Comparison of ENCODE assay signal across 8 cellular contexts in the genomic region with DNA sequence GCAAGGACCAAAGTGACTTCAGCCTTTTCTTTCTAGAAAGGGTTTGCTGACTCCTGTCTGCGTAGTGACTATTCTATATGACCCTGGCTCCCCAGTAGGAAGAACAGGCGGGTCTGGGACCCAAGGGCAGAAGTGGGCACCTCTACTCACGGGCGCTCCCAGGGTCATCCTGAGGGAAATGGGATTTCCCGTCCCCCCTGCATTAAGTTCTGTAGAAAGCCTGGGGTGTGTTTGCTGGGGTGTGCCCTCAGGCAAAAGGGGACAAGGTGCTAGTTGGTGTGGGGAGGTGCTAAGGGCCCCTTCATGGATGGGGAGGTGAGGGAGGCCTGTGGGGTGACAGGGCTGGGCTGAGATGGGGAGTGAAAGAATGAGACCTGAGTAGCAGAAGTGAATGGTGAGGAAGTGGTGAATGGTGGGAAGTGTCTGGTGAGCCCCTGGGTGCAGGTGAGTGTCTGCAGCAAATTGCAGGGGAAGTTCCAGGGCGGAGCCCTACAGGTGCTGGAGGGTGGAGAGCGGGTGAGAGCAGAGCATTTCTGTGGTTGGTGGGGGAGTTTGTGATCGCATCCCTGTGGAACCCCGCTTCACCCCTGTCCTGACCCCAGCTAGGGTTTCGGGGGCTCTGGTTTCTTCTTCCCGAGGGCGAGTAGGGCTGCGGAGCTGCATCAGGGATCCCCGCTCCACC. TPM values are rescaled to one million over a fixed set of nuclear protein-coding genes. Genes with fewer than 3 reads are reported as not detected.
A peak's percentile ranks its signal among the peaks of the same experiment; 100 is the strongest.
DNase-seq lines count a peak whose midpoint lies in the region; ATAC-seq, FAIRE-seq and TF ChIP-seq lines count a peak whose summit lies in the region.

No MANE protein-coding gene starts in this region.

- TF ChIP-seq POLR2A in H54 (IDR thresholded peaks at IDR 0.05; ENCODE audit: low read depth, low read length) = no peak

- peak overlapping the region; percentile 74 for H3K27ac Mint-ChIP-seq in CD4-positive, alpha-beta T cell
- no peak overlapping the region for H3K27ac Mint-ChIP-seq in nephron

- peaks cover 16% of the 10 kb centered on the region for H3K27me3 Mint-ChIP-seq in CD4-positive, alpha-beta T cell
- peaks cover 96% of the 10 kb centered on the region for H3K27me3 Mint-ChIP-seq in nephron (ENCODE audit: low read depth)

- peaks cover 10% of the 10 kb centered on the region for H3K4me1 ChIP-seq in NT2/D1 (ENCODE audit: insufficient read depth, insufficient read length)

- POLR2A ChIA-PET in CD4-positive, alpha-beta T cell (lab: Charles Lee) = no interaction called here

- H3K4me1 Mint-ChIP-seq in CD4-positive, alpha-beta T cell (ENCODE audit: low read depth) = peaks cover 29% of the 10 kb centered on the region
- H3K4me1 Mint-ChIP-seq in nephron = no peaks in the 10 kb centered on the region

- H3K4me3 Mint-ChIP-seq in CD4-positive, alpha-beta T cell = peak overlapping the region; percentile 87
- H3K4me3 Mint-ChIP-seq in nephron = peak overlapping the region; percentile 81 to 89 (median 87)

- no peak for FAIRE-seq in H54 (lab: Jason Lieb, UNC)

- peak in 7 of 10 experiments; percentile 21 to 68 (median 34) for DNase-seq in CD4-positive, alpha-beta T cell
- DNase-seq in NT2/D1 (ENCODE audit: low read depth, low spot score) (no peak), choroid plexus epithelial cell (ENCODE audit: low read depth) (no peak), H54 (ENCODE audit: insufficient read length, low spot score) (no peak), DMS53 treated with DMSO at 0.1 percent for 48 hours (lab: John Stamatoyannopoulos, UW; ENCODE audit: unreplicated experiment) (no peak)

- H3K36me3 Mint-ChIP-seq in CD4-positive, alpha-beta T cell (ENCODE audit: low read depth) = no peaks in the 10 kb centered on the region
- H3K36me3 Mint-ChIP-seq in nephron (ENCODE audit: low read depth) = no peaks in the 10 kb centered on the region

- CTCF ChIA-PET in CD4-positive, alpha-beta T cell (lab: Charles Lee) = interaction anchor here (0.7 kb wide), 1 partner anchor 12 kb away, joined by 3 read pairs; no protein-coding TSS in a partner anchor

- peak overlapping the region; percentile 75 for H3K27ac ChIP-seq in CD4-positive, alpha-beta T cell (ENCODE audit: low read depth, low read length)

- peak; percentile 69 for ATAC-seq in CD4-positive, alpha-beta T cell (ENCODE audit: poor library complexity)
- ATAC-seq in GM21576 (IDR thresholded peaks at IDR 0.05; ENCODE audit: unreplicated experiment) = peak; percentile 23
- no peak for ATAC-seq in GM18873 (IDR thresholded peaks at IDR 0.05; ENCODE audit: low FRiP score, unreplicated experiment)

- peak overlapping the region; percentile 79 for H3K9ac ChIP-seq in NT2/D1 (ENCODE audit: insufficient read length, low read depth)

- intact Hi-C loops in CD4-positive, alpha-beta T cell (cut with DNase I, micrococcal nuclease) = loop anchor here in 1 of 2 experiments (5.0 to 10.0 kb wide), 2 partner anchors 137 to 439 kb away; partner anchors contain the start of gene GINM1

- peaks cover 7% of the 10 kb centered on the region for H3K36me3 ChIP-seq in NT2/D1 (ENCODE audit: insufficient read depth, insufficient read length, low read length)

- H3K4me3 ChIP-seq in NT2/D1 (ENCODE audit: insufficient read length, low read depth) = peak overlapping the region; percentile 53
- peak overlapping the region; percentile 67 for H3K4me3 ChIP-seq in choroid plexus epithelial cell (ENCODE audit: low read depth, low read length)

- H3K27me3 ChIP-seq in CD4-positive, alpha-beta T cell (ENCODE audit: control insufficient read depth, insufficient read depth, low read length) = peaks cover 7% of the 10 kb centered on the region
- H3K27me3 ChIP-seq in NT2/D1 (ENCODE audit: insufficient read depth, insufficient read length) = peaks cover 30% of the 10 kb centered on the region

- no peaks in the 10 kb centered on the region for H3K9me3 ChIP-seq in CD4-positive, alpha-beta T cell (ENCODE audit: control insufficient read depth, low read length)
- H3K9me3 ChIP-seq in NT2/D1 (ENCODE audit: insufficient read depth, low read length) = no peaks in the 10 kb centered on the region

- H3K9me3 Mint-ChIP-seq in CD4-positive, alpha-beta T cell = no peaks in the 10 kb centered on the region
- peaks cover 3% of the 10 kb centered on the region for H3K9me3 Mint-ChIP-seq in nephron

- TF ChIP-seq CTCF in CD4-positive, alpha-beta T cell (IDR thresholded peaks at IDR 0.05) = no peak
- TF ChIP-seq CTCF in choroid plexus epithelial cell (conservative IDR thresholded peaks at IDR 0.05; ENCODE audit: low read depth, low read length) = no peak
- TF ChIP-seq CTCF in nephron (IDR thresholded peaks at IDR 0.05; ENCODE audit: unreplicated experiment in 3 of 3) = no peak

RNA-seq across cellular contexts. Expression of gene RAET1L, which starts 21.1 kb away (rescaled TPM):
- total RNA-seq in CD4-positive, alpha-beta T cell = not detected

RNA-seq across cellular contexts. Expression of gene ULBP1, which starts 40.5 kb away (rescaled TPM):
- under 1 TPM; 0.08 to 0.14 TPM for total RNA-seq in CD4-positive, alpha-beta T cell

Comparison
In these comparisons a context has a peak if more than half of its experiments do, and no peak if none do; other contexts are left out.
1. DNase-seq: peak in CD4-positive, alpha-beta T cell (7 of 10); none in NT2/D1 (single experiment), choroid plexus epithelial cell (single experiment), H54 (single experiment) and DMS53 treated with DMSO at 0.1 percent for 48 hours (single experiment).